ENCODE assay signal across 8 cellular contexts in the genomic region with DNA sequence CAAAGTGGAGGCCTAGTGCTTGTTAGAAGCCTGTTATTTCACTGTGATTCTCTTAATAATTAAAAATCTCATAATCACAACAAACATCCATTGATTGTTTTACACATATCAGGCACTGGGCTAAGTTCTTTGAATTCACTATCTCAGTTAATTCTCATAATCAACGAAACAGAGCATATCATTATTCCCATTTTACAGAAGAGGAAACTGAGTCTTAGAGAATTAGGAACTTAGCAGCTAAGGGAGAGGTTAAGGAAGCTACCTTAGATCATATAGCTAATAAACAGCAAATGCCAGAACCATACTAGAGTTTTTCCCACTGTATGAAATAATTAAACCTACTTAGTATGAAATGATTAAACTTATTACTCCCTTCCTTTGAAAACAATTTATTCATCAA.
"Had no signal": no experiment of that assay in that cellular context is flagged by ENCODE, and none has a peak within 500 bp of the region (broad histone marks: within the 10 kb centered on the region; RNA-seq: fewer than 3 reads in every experiment).

No MANE protein-coding gene starts in this region.

- FAIRE-seq: H1, H54, HTR-8/SVneo had no signal

- H3K4me3 ChIP-seq: GM23338 had no signal

- H3K4me2 ChIP-seq: GM23338, KMS-11 had no signal

- H2AFZ ChIP-seq: GM23338 had no signal

- H3K9me3 Mint-ChIP-seq: GM23338, H9, IgD-negative memory B cell had no signal

- ATAC-seq: GM23338 had no signal

- H3K9ac ChIP-seq: KMS-11 had no signal

- H3K4me3 Mint-ChIP-seq: GM23338, H9, IgD-negative memory B cell had no signal

- H3K27me3 Mint-ChIP-seq: IgD-negative memory B cell had no signal

- H3K27ac Mint-ChIP-seq: GM23338, H9, IgD-negative memory B cell had no signal

- DNase-seq: H9, HCEC 1CT had no signal

- H3K27ac ChIP-seq: KMS-11 had no signal
